In the genomic region with DNA sequence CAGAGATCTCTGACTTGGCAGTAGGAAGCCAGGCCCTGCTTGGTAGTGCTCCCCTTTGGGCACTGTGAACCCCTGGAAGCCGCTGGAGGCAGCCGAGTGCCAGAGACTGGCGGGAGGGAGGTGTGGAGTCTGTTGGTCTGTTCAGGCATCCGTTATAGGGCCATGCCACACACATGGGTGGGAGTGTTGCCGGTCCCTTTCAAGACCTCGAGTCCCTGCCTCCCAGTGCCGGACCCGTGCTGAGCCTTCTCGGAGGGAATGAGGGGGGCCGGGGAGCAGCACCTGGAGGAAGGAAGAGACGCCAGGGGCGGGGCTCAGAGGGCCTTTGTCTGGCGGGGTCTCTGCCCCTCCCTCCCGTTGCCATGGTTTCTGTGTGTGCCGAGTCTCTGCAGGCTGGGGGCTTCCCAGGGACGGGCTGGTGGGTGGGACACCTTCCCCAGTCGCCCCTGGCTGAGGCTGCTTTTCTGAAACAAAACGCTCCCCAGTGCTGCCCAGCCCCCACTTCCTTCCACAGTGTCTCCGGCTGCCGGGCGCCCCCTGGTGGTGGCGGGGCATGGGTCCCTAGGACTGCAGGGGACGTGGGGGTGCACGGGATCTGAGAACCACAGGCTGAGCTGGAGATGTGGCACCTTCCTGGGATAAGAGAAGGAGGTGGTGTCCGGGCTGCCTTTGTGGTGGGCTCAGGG, we compare ENCODE assay signal across 8 cellular contexts. TPM values are rescaled to one million over a fixed set of nuclear protein-coding genes. Genes with fewer than 3 reads are reported as not detected.
DNase-seq lines count a peak whose midpoint lies in the region; ATAC-seq and TF ChIP-seq lines count a peak whose summit lies in the region.

No MANE protein-coding gene starts in this region.

- peaks cover 18% of the 10 kb centered on the region for H3K36me3 ChIP-seq in HUES6 (ENCODE audit: control insufficient read depth, insufficient read depth, low read length)

- intact Hi-C loops in activated T-helper 2 cell treated with anti-CD3 and anti-CD28 coated beads, Interferon-gamma antibody, Interleukin-2, Interleukin-4, amounts not matched to agents 10 μg/mL and 5 μg/mL and 100 μg/mL, durations not matched to agents 14 hours and 24 hours and 36 hours (cut with micrococcal nuclease): loop anchor here (1.0 to 2.0 kb wide), 5 partner anchors 8 to 53 kb away; a partner anchor contains a TSS

- H3K4me1 Mint-ChIP-seq in activated T-helper 2 cell treated with anti-CD3 and anti-CD28 coated beads, Interferon-gamma antibody, Interleukin-2, Interleukin-4, amounts not matched to agents 10 μg/mL and 5 μg/mL and 100 μg/mL, durations not matched to agents 14 hours and 24 hours and 36 hours (ENCODE audit: low read depth): peaks cover 62% of the 10 kb centered on the region
- H3K4me1 Mint-ChIP-seq in nephron progenitor cell: peaks cover 64% of the 10 kb centered on the region

- peaks cover 30% of the 10 kb centered on the region for H3K36me3 Mint-ChIP-seq in activated T-helper 2 cell treated with anti-CD3 and anti-CD28 coated beads, Interferon-gamma antibody, Interleukin-2, Interleukin-4, amounts not matched to agents 10 μg/mL and 5 μg/mL and 100 μg/mL, durations not matched to agents 14 hours and 24 hours and 36 hours (ENCODE audit: low read depth)
- H3K36me3 Mint-ChIP-seq in nephron progenitor cell (ENCODE audit: low read depth): peaks cover 4% of the 10 kb centered on the region

- peak overlapping the region; percentile 82 for H3K4me3 Mint-ChIP-seq in activated T-helper 2 cell treated with anti-CD3 and anti-CD28 coated beads, Interferon-gamma antibody, Interleukin-2, Interleukin-4, amounts not matched to agents 10 μg/mL and 5 μg/mL and 100 μg/mL, durations not matched to agents 14 hours and 24 hours and 36 hours (ENCODE audit: low read depth)
- peak overlapping the region; percentile 48 for H3K4me3 Mint-ChIP-seq in nephron progenitor cell

- peak overlapping the region; percentile 64 for H3K9ac ChIP-seq in HUES6 (ENCODE audit: low read length)

- H3K27ac ChIP-seq in HUES6 (ENCODE audit: low read depth, low read length): peak overlapping the region; percentile 88

- no peaks in the 10 kb centered on the region for H3K9me3 Mint-ChIP-seq in activated T-helper 2 cell treated with anti-CD3 and anti-CD28 coated beads, Interferon-gamma antibody, Interleukin-2, Interleukin-4, amounts not matched to agents 10 μg/mL and 5 μg/mL and 100 μg/mL, durations not matched to agents 14 hours and 24 hours and 36 hours
- H3K9me3 Mint-ChIP-seq in nephron progenitor cell: no peaks in the 10 kb centered on the region

- H3K9me3 ChIP-seq in HUES6 (ENCODE audit: control insufficient read depth, insufficient read depth, low read depth, low read length): no peaks in the 10 kb centered on the region

- H3K27me3 ChIP-seq in HUES6 (ENCODE audit: control insufficient read depth, insufficient read depth, low read length): no peaks in the 10 kb centered on the region

- TF ChIP-seq CTCF in fibroblast of pulmonary artery (IDR thresholded peaks at IDR 0.05; ENCODE audit: low read length, missing control alignments) (peak; percentile 89), nephron progenitor cell (IDR thresholded peaks at IDR 0.05) (peak; percentile 99)

- H3K4me3 ChIP-seq in HUES6 (ENCODE audit: low read depth, low read length) (peak overlapping the region; percentile 30), fibroblast of pulmonary artery (replicated peaks; ENCODE audit: low read depth, low read length) (peak overlapping the region; percentile 41)

- DNase-seq in CMK (ENCODE audit: low read depth) (peak; percentile 72), RPMI7951 (ENCODE audit: low read depth) (peak; percentile 62), fibroblast of pulmonary artery (ENCODE audit: low read depth) (peak; percentile 85), nephron progenitor cell (peak; percentile 99)
- peak; percentile 86 for DNase-seq in activated T-helper 2 cell treated with anti-CD3 and anti-CD28 coated beads, Interferon-gamma antibody, Interleukin-2, Interleukin-4, amounts not matched to agents 10 μg/mL and 5 μg/mL and 100 μg/mL, durations not matched to agents 14 hours and 24 hours and 36 hours (ENCODE audit: low spot score)
- DNase-seq in stimulated activated naive CD8-positive, alpha-beta T cell treated with anti-CD3 and anti-CD28 coated beads, Interleukin-15, Interleukin-2, amounts not matched to agents 100 U/mL and 50 U/mL, for 24 hours: peak; percentile 99

- ATAC-seq in GM19468 (IDR thresholded peaks at IDR 0.05; ENCODE audit: extremely low read depth, unreplicated experiment): peak; percentile 10
- peak; percentile 79 for ATAC-seq in stimulated activated naive CD8-positive, alpha-beta T cell treated with anti-CD3 and anti-CD28 coated beads, Interleukin-15, Interleukin-2, amounts not matched to agents 100 U/mL and 50 U/mL, for 24 hours

- no peaks in the 10 kb centered on the region for H3K27me3 Mint-ChIP-seq in activated T-helper 2 cell treated with anti-CD3 and anti-CD28 coated beads, Interferon-gamma antibody, Interleukin-2, Interleukin-4, amounts not matched to agents 10 μg/mL and 5 μg/mL and 100 μg/mL, durations not matched to agents 14 hours and 24 hours and 36 hours (ENCODE audit: low read depth)
- H3K27me3 Mint-ChIP-seq in nephron progenitor cell (ENCODE audit: low read depth, poor library complexity): no peaks in the 10 kb centered on the region

- H3K27ac Mint-ChIP-seq in activated T-helper 2 cell treated with anti-CD3 and anti-CD28 coated beads, Interferon-gamma antibody, Interleukin-2, Interleukin-4, amounts not matched to agents 10 μg/mL and 5 μg/mL and 100 μg/mL, durations not matched to agents 14 hours and 24 hours and 36 hours: peak overlapping the region; percentile 92
- peak overlapping the region; percentile 99 for H3K27ac Mint-ChIP-seq in nephron progenitor cell

- H3K4me1 ChIP-seq in HUES6 (ENCODE audit: control insufficient read depth, insufficient read depth, low read length): peaks cover 61% of the 10 kb centered on the region

RNA-seq across cellular contexts. Expression of a gene that starts 10.0 kb away (rescaled TPM):
- total RNA-seq in RPMI7951 (2014; rRNA removed; shearing (Covaris generic)): 302 and 305 TPM in 2 replicates
- 267 and 269 TPM in 2 replicates for total RNA-seq in activated T-helper 2 cell treated with anti-CD3 and anti-CD28 coated beads, Interferon-gamma antibody, Interleukin-2, Interleukin-4, amounts not matched to agents 10 μg/mL and 5 μg/mL and 100 μg/mL, durations not matched to agents 14 hours and 24 hours and 36 hours

RNA-seq across cellular contexts. Expression of a gene that starts 23.0 kb away (rescaled TPM):
- 3.1 and 5.6 TPM in 2 replicates for total RNA-seq in RPMI7951 (2014; rRNA removed; shearing (Covaris generic))
- 0.30 and 0.68 TPM in 2 replicates for total RNA-seq in activated T-helper 2 cell treated with anti-CD3 and anti-CD28 coated beads, Interferon-gamma antibody, Interleukin-2, Interleukin-4, amounts not matched to agents 10 μg/mL and 5 μg/mL and 100 μg/mL, durations not matched to agents 14 hours and 24 hours and 36 hours

RNA-seq across cellular contexts. Expression of a gene that starts 32.9 kb away (rescaled TPM):
- total RNA-seq in RPMI7951 (2014; rRNA removed; shearing (Covaris generic)): not detected in 2 replicates
- total RNA-seq in activated T-helper 2 cell treated with anti-CD3 and anti-CD28 coated beads, Interferon-gamma antibody, Interleukin-2, Interleukin-4, amounts not matched to agents 10 μg/mL and 5 μg/mL and 100 μg/mL, durations not matched to agents 14 hours and 24 hours and 36 hours: not detected in 2 replicates

RNA-seq across cellular contexts. Expression of a gene that starts 40.9 kb away (rescaled TPM):
- not detected in 2 replicates for total RNA-seq in RPMI7951 (2014; rRNA removed; shearing (Covaris generic))
- not detected in 2 replicates for total RNA-seq in activated T-helper 2 cell treated with anti-CD3 and anti-CD28 coated beads, Interferon-gamma antibody, Interleukin-2, Interleukin-4, amounts not matched to agents 10 μg/mL and 5 μg/mL and 100 μg/mL, durations not matched to agents 14 hours and 24 hours and 36 hours

RNA-seq across cellular contexts. Expression of a gene that starts 46.3 kb away (rescaled TPM):
- 97.9 and 116 TPM in 2 replicates for total RNA-seq in RPMI7951 (2014; rRNA removed; shearing (Covaris generic))
- total RNA-seq in activated T-helper 2 cell treated with anti-CD3 and anti-CD28 coated beads, Interferon-gamma antibody, Interleukin-2, Interleukin-4, amounts not matched to agents 10 μg/mL and 5 μg/mL and 100 μg/mL, durations not matched to agents 14 hours and 24 hours and 36 hours: 154 and 164 TPM in 2 replicates

Comparison
In these comparisons a context has a peak if more than half of its experiments do, and no peak if none do; other contexts are left out.
1. Peak in every context shown above with its lines: DNase-seq, ATAC-seq, H3K4me3 ChIP-seq and H3K27ac ChIP-seq.